In the genomic region with DNA sequence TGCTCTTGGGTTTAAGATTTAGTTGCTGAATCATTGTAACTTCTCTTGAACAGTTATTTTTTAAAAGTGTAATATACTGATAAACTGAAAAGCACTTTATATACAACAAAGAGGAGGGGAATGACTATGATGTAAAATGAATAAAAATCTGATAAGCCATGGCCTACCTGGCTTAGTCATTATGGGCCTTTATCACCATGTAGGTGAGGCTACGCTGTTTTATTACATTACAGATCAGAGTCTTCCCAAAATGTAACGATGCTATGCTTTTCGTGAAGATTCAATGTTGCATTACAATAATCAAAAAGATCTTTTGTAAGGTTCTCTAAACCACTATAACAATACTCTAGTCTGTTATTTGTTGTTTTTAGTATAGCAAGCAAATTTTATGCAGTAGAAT, we compare ENCODE assay signal across 1 cellular context.
TF ChIP-seq lines count a peak whose summit lies in the region.

No MANE protein-coding gene starts in this region.

TF ChIP-seq in GM23338, 12 proteins besides CTCF, POLR2A, EP300 and RAD21:
- TF ChIP-seq, protein P1, sequence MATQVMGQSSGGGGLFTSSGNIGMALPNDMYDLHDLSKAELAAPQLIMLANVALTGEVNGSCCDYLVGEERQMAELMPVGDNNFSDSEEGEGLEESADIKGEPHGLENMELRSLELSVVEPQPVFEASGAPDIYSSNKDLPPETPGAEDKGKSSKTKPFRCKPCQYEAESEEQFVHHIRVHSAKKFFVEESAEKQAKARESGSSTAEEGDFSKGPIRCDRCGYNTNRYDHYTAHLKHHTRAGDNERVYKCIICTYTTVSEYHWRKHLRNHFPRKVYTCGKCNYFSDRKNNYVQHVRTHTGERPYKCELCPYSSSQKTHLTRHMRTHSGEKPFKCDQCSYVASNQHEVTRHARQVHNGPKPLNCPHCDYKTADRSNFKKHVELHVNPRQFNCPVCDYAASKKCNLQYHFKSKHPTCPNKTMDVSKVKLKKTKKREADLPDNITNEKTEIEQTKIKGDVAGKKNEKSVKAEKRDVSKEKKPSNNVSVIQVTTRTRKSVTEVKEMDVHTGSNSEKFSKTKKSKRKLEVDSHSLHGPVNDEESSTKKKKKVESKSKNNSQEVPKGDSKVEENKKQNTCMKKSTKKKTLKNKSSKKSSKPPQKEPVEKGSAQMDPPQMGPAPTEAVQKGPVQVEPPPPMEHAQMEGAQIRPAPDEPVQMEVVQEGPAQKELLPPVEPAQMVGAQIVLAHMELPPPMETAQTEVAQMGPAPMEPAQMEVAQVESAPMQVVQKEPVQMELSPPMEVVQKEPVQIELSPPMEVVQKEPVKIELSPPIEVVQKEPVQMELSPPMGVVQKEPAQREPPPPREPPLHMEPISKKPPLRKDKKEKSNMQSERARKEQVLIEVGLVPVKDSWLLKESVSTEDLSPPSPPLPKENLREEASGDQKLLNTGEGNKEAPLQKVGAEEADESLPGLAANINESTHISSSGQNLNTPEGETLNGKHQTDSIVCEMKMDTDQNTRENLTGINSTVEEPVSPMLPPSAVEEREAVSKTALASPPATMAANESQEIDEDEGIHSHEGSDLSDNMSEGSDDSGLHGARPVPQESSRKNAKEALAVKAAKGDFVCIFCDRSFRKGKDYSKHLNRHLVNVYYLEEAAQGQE (IDR thresholded peaks at IDR 0.05; ENCODE audit: unreplicated experiment) = no peak
- TF ChIP-seq NANOG (IDR thresholded peaks at IDR 0.05; ENCODE audit: borderline replicate concordance) (no peak), CREB1 (CRISPR knock-in tag; IDR thresholded peaks at IDR 0.05; ENCODE audit: low read depth) (no peak), ETS1 (IDR thresholded peaks at IDR 0.05) (no peak), EZH2 (IDR thresholded peaks at IDR 0.05; ENCODE audit: low read depth, unreplicated experiment) (no peak), EZH2phosphoT487 (IDR thresholded peaks at IDR 0.05; ENCODE audit: unreplicated experiment) (no peak), ZNF331 (CRISPR knock-in tag; IDR thresholded peaks at IDR 0.05; ENCODE audit: low read depth) (no peak), ZNF114 (CRISPR knock-in tag; IDR thresholded peaks at IDR 0.05) (no peak), POLR2AphosphoS5 (IDR thresholded peaks at IDR 0.05; ENCODE audit: low read depth) (no peak), JUNB (IDR thresholded peaks at IDR 0.05; ENCODE audit: unreplicated experiment) (no peak), STAT1 (IDR thresholded peaks at IDR 0.05; ENCODE audit: unreplicated experiment) (no peak), ZNF462 (CRISPR knock-in tag; IDR thresholded peaks at IDR 0.05) (no peak)
